12 cellular contexts compared by ENCODE assay signal in the genomic region with DNA sequence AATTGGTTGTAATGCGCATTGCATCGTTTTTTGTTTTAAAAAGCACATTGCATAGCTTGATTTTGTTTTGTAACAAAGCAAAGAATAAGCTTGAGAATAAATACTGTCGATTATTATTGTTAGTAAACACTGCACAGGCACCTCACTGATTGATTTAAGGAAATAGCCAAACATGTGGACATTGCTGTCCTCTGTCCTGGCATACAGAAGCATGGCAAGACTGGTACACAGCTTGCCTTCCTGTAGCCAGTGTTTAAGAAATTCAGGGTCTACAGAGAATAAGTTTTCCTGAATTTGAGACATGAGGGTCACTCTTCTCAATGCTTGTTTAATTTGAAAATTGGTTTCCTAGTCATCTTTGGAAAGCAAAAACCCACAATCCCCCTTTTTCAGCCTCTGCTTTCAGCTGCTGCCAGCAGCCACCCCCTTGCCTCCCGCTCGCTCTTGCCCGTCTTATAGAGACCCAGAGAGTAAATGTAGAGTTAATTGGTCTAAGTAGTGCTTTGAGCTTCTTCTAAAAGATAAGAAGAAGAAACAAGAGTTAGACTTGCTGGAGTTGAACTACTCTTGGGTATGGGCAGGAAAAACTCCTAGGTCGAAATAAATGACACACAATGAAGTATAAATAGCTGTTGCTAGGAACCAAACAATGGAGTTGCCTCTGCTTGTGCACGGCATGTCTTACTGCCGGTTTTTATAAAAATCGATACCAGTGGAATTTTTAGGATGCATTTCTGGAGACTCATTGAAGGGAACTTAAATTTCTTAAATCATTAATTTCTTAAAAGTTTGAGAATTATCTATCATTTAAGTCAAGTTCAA.
DNase-seq lines count a peak whose midpoint lies in the region; ATAC-seq and TF ChIP-seq lines count a peak whose summit lies in the region.
"Had no signal": no experiment of that assay in that cellular context is flagged by ENCODE, and none has a peak within 500 bp of the region (broad histone marks: within the 10 kb centered on the region; RNA-seq: fewer than 3 reads in every experiment).

No MANE protein-coding gene starts in this region.

- no peak overlapping the region for H3K4me3 Mint-ChIP-seq in H9
- no peak overlapping the region for H3K4me3 Mint-ChIP-seq in stimulated activated memory B cell treated with anti-CD40 and anti-IgM and Interleukin-4, amounts not matched to agents 10 μg/mL and 1 μg/mL and 100 μg/mL, for 72 hours
- H3K4me3 Mint-ChIP-seq in activated CD4-positive, alpha-beta T cell treated with anti-CD3 and anti-CD28 coated beads, Interleukin-2, amount 10 ng/mL, durations not matched to agents 7 days and 5 days: no peak overlapping the region

- no peak overlapping the region for H3K9ac ChIP-seq in H9 (ENCODE audit: extremely low read depth, insufficient read length, low read length)
- H3K9ac ChIP-seq in adipocyte (ENCODE audit: low read length): peak overlapping the region; percentile 72

- H3K4me2 ChIP-seq in H9 (ENCODE audit: insufficient read depth, insufficient read length, low read length): no peak overlapping the region

- H3K36me3 Mint-ChIP-seq in H9 (ENCODE audit: insufficient read depth in 1 of 3, low read depth in 3 of 3): no peaks in the 10 kb centered on the region
- no peaks in the 10 kb centered on the region for H3K36me3 Mint-ChIP-seq in stimulated activated memory B cell treated with anti-CD40 and anti-IgM and Interleukin-4, amounts not matched to agents 10 μg/mL and 1 μg/mL and 100 μg/mL, for 72 hours
- H3K36me3 Mint-ChIP-seq in activated CD4-positive, alpha-beta T cell treated with anti-CD3 and anti-CD28 coated beads, Interleukin-2, amount 10 ng/mL, durations not matched to agents 7 days and 5 days (ENCODE audit: low read depth): no peaks in the 10 kb centered on the region

- H3K9me3 Mint-ChIP-seq in H9: no peaks in the 10 kb centered on the region
- no peaks in the 10 kb centered on the region for H3K9me3 Mint-ChIP-seq in stimulated activated memory B cell treated with anti-CD40 and anti-IgM and Interleukin-4, amounts not matched to agents 10 μg/mL and 1 μg/mL and 100 μg/mL, for 72 hours
- no peaks in the 10 kb centered on the region for H3K9me3 Mint-ChIP-seq in activated CD4-positive, alpha-beta T cell treated with anti-CD3 and anti-CD28 coated beads, Interleukin-2, amount 10 ng/mL, durations not matched to agents 7 days and 5 days

- H3K27ac ChIP-seq in H9 (ENCODE audit: insufficient read length, low read depth, low read length) (no peak overlapping the region), left lung (peak overlapping the region; percentile 58 to 64), stomach (peak overlapping the region in 4 of 5 donors; percentile 16 to 79 (median 71))
- H3K27ac ChIP-seq: WERI-Rb-1 had no signal

- H3K4me1 Mint-ChIP-seq in H9: peaks cover 25 to 28% of the 10 kb centered on the region in 2 experiments
- H3K4me1 Mint-ChIP-seq in stimulated activated memory B cell treated with anti-CD40 and anti-IgM and Interleukin-4, amounts not matched to agents 10 μg/mL and 1 μg/mL and 100 μg/mL, for 72 hours: peaks cover 9% of the 10 kb centered on the region
- H3K4me1 Mint-ChIP-seq in activated CD4-positive, alpha-beta T cell treated with anti-CD3 and anti-CD28 coated beads, Interleukin-2, amount 10 ng/mL, durations not matched to agents 7 days and 5 days: peaks cover 34% of the 10 kb centered on the region

- H2AFZ ChIP-seq in H9 (ENCODE audit: low read length): no peak overlapping the region

- TF ChIP-seq EP300 in stomach (IDR thresholded peaks at IDR 0.05): no peak

- no CpG with 5 or more reads among the region's 10 CpGs for WGBS in H9 (ENCODE audit: extremely low coverage, insufficient read length, low lambda C conversion rate)
- 62 to 80% (median 78%) methylated on average over 10 of the region's 10 CpGs for WGBS in stomach, 5 donors

- DNase-seq in H9 (no peak), adipocyte (ENCODE audit: low read depth) (no peak), left lung (no peak), stomach (no peak)
- no peak for DNase-seq in activated CD4-positive, alpha-beta T cell treated with anti-CD3 and anti-CD28 coated beads, Interleukin-2, amount 10 ng/mL, durations not matched to agents 7 days and 5 days
- DNase-seq: activated gamma-delta T cell; effector CD4-positive, alpha-beta T cell; Karpas-422; WERI-Rb-1 had no signal

- TF ChIP-seq POLR2A in stomach (IDR thresholded peaks at IDR 0.05): no peak

- H3K14ac ChIP-seq in H9 (ENCODE audit: insufficient read depth, low read length): no peak overlapping the region

- H3K56ac ChIP-seq in H9 (ENCODE audit: insufficient read length, low read depth, low read length): no peak overlapping the region

- no peak overlapping the region for H3T11ph ChIP-seq in H9 (ENCODE audit: low read length)

- H2BK5ac ChIP-seq in H9 (ENCODE audit: insufficient read length, low read length): no peak overlapping the region

- no peak overlapping the region for H3K4ac ChIP-seq in H9 (ENCODE audit: low read depth, low read length)

- CTCF ChIA-PET in activated CD4-positive, alpha-beta T cell treated with anti-CD3 and anti-CD28 coated beads, Interleukin-2, amount 10 ng/mL, durations not matched to agents 7 days and 5 days (lab: Charles Lee): interaction anchor here (1.7 kb wide), 1 partner anchor 98 kb away, joined by 4 read pairs; no protein-coding TSS in a partner anchor

- H3K27ac Mint-ChIP-seq in H9: peak overlapping the region in 2 of 3 experiments; percentile 17 to 50; a peak in 2 of 7 replicates
- no peak overlapping the region for H3K27ac Mint-ChIP-seq in stimulated activated memory B cell treated with anti-CD40 and anti-IgM and Interleukin-4, amounts not matched to agents 10 μg/mL and 1 μg/mL and 100 μg/mL, for 72 hours
- no peak overlapping the region for H3K27ac Mint-ChIP-seq in activated CD4-positive, alpha-beta T cell treated with anti-CD3 and anti-CD28 coated beads, Interleukin-2, amount 10 ng/mL, durations not matched to agents 7 days and 5 days

- H2AK5ac ChIP-seq in H9 (ENCODE audit: insufficient read length, low read length): no peak overlapping the region

- H3K23me2 ChIP-seq in H9 (ENCODE audit: insufficient read length, low read depth, low read length, poor library complexity, severe bottlenecking): no peaks in the 10 kb centered on the region

- no peak overlapping the region for H4K8ac ChIP-seq in H9 (replicated peaks; ENCODE audit: insufficient read length, low read depth, low read length)

- no peak overlapping the region for H4K91ac ChIP-seq in H9 (ENCODE audit: insufficient read length, low read depth, low read length)

- H2BK15ac ChIP-seq in H9 (ENCODE audit: low read depth, low read length): no peak overlapping the region

- TF ChIP-seq CTCF in H9 (conservative IDR thresholded peaks at IDR 0.05): no peak
- no peak for TF ChIP-seq CTCF in left lung (IDR thresholded peaks at IDR 0.05)
- TF ChIP-seq CTCF in stomach (IDR thresholded peaks at IDR 0.05): no peak

- H4K5ac ChIP-seq in H9 (ENCODE audit: insufficient read length, low read depth, low read length): no peak overlapping the region

- no peak for ATAC-seq in left lung
- no peak for ATAC-seq in HG02798 (IDR thresholded peaks at IDR 0.05; ENCODE audit: poor library complexity, unreplicated experiment)
- no peak for ATAC-seq in GM21786 (IDR thresholded peaks at IDR 0.05; ENCODE audit: unreplicated experiment)
- ATAC-seq in stimulated activated memory B cell treated with anti-CD40 and anti-IgM and Interleukin-4, amounts not matched to agents 10 μg/mL and 1 μg/mL and 100 μg/mL, for 72 hours: no peak

- H3K27me3 Mint-ChIP-seq in H9 (ENCODE audit: low read depth): no peaks in the 10 kb centered on the region
- H3K27me3 Mint-ChIP-seq in stimulated activated memory B cell treated with anti-CD40 and anti-IgM and Interleukin-4, amounts not matched to agents 10 μg/mL and 1 μg/mL and 100 μg/mL, for 72 hours: no peaks in the 10 kb centered on the region
- no peaks in the 10 kb centered on the region for H3K27me3 Mint-ChIP-seq in activated CD4-positive, alpha-beta T cell treated with anti-CD3 and anti-CD28 coated beads, Interleukin-2, amount 10 ng/mL, durations not matched to agents 7 days and 5 days

- H3K9me3 ChIP-seq in H9 (ENCODE audit: control insufficient read depth, low read depth, low read length): no peaks in the 10 kb centered on the region
- no peaks in the 10 kb centered on the region for H3K9me3 ChIP-seq in adipocyte (ENCODE audit: control insufficient read depth, low read length)
- no peaks in the 10 kb centered on the region for H3K9me3 ChIP-seq in left lung
- H3K9me3 ChIP-seq in stomach: no peaks in the 10 kb centered on the region

- H3K4me3 ChIP-seq in adipocyte (ENCODE audit: low read length) (peak overlapping the region; percentile 77), left lung (peak overlapping the region; percentile 10 to 28), stomach (peak overlapping the region; percentile 31 to 42 (median 35))

- POLR2A ChIA-PET in activated CD4-positive, alpha-beta T cell treated with anti-CD3 and anti-CD28 coated beads, Interleukin-2, amount 10 ng/mL, durations not matched to agents 7 days and 5 days (lab: Charles Lee): no interaction called here

- H3K79me1 ChIP-seq in H9 (ENCODE audit: insufficient read depth, low read depth, low read length, poor library complexity, severe bottlenecking): no peaks in the 10 kb centered on the region

- H2BK20ac ChIP-seq in H9 (ENCODE audit: low read depth, low read length, poor library complexity, severe bottlenecking): no peak overlapping the region

- H3K23ac ChIP-seq in H9 (ENCODE audit: insufficient read length, low read depth, low read length): no peak overlapping the region

- no peaks in the 10 kb centered on the region for H3K79me2 ChIP-seq in H9 (ENCODE audit: insufficient read depth, low read length)

- intact Hi-C loops in left lung (cut with DNase I): loop anchor here in 1 of 2 donors (10.0 kb wide), 1 partner anchor 263 kb away; a partner anchor contains a TSS
- intact Hi-C loops in stomach (cut with DNase I; ENCODE audit: low total_unique reads): no loop called here

- H3K4me1 ChIP-seq in H9 (ENCODE audit: insufficient read depth, low read length) (peaks cover 3% of the 10 kb centered on the region), adipocyte (ENCODE audit: control insufficient read depth, insufficient read depth, low read length) (peaks cover 24% of the 10 kb centered on the region), left lung (peaks cover 0 to 16% of the 10 kb centered on the region in 2 donors), stomach (peaks cover 0 to 29% (median 14%) of the 10 kb centered on the region in 4 donors)

- no peaks in the 10 kb centered on the region for H3K36me3 ChIP-seq in adipocyte (ENCODE audit: control insufficient read depth, insufficient read depth, low read length, severe bottlenecking)
- no peaks in the 10 kb centered on the region for H3K36me3 ChIP-seq in left lung
- H3K36me3 ChIP-seq in stomach: no peaks in the 10 kb centered on the region
- H3K36me3 ChIP-seq: WERI-Rb-1 had no signal

- H3K27me3 ChIP-seq in H9 (ENCODE audit: insufficient read depth, low read length): no peaks in the 10 kb centered on the region
- no peaks in the 10 kb centered on the region for H3K27me3 ChIP-seq in adipocyte (replicated peaks; ENCODE audit: control insufficient read depth, insufficient read depth, low read length)
- no peaks in the 10 kb centered on the region for H3K27me3 ChIP-seq in left lung
- no peaks in the 10 kb centered on the region for H3K27me3 ChIP-seq in stomach

- H2BK12ac ChIP-seq in H9 (ENCODE audit: insufficient read length, low read depth, low read length): no peak overlapping the region

- H3K18ac ChIP-seq in H9 (ENCODE audit: insufficient read length, low read depth, low read length): no peak overlapping the region

- no peak overlapping the region for H2BK120ac ChIP-seq in H9 (ENCODE audit: low read depth, low read length, poor library complexity, severe bottlenecking)

- no peaks in the 10 kb centered on the region for H4K20me1 ChIP-seq in H9 (ENCODE audit: control insufficient read depth, insufficient read depth, insufficient read length)

Comparison
In these comparisons a context has a peak if more than half of its experiments do, and no peak if none do; other contexts are left out.
1. H3K27ac Mint-ChIP-seq: peak in H9 (2 of 3); none in stimulated activated memory B cell treated with anti-CD40 and anti-IgM and Interleukin-4, amounts not matched to agents 10 μg/mL and 1 μg/mL and 100 μg/mL, for 72 hours (single experiment) and activated CD4-positive, alpha-beta T cell treated with anti-CD3 and anti-CD28 coated beads, Interleukin-2, amount 10 ng/mL, durations not matched to agents 7 days and 5 days (single experiment).
2. H3K4me3 ChIP-seq: peak in every context shown above with its lines; median percentile 77 in adipocyte; 35 in stomach; 19 in left lung.